21 cellular contexts compared by ENCODE assay signal in the genomic region with DNA sequence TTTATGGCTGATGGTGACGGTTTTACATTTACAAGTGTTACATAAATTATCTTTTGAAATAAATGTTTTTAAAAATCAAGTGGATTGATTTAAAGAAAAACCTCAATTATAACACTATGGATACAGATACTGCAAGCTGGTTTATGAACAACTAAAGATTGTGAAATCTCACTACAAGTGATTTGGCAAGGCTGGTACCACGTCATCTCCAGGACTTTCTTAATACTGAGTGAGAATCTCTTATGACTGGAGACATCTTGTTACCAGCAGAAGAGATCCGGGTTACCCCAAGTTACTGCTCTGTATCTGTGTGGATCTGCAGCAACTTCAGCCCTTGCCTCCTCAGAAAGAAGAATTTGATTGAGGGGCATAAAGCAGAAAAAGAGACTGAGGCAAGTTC.
DNase-seq lines count a peak whose midpoint lies in the region; ATAC-seq, FAIRE-seq and TF ChIP-seq lines count a peak whose summit lies in the region.
"Had no signal": no experiment of that assay in that cellular context is flagged by ENCODE, and none has a peak within 500 bp of the region (broad histone marks: within the 10 kb centered on the region; RNA-seq: fewer than 3 reads in every experiment).

No MANE protein-coding gene starts in this region.

- H3K79me2 ChIP-seq in HepG2 (ENCODE audit: insufficient read depth, low read length) = no peaks in the 10 kb centered on the region

- H3K4me3 ChIP-seq in NB4 (ENCODE audit: low read depth, low read length) = no peak overlapping the region
- no peak overlapping the region for H3K4me3 ChIP-seq in lower lobe of right lung
- no peak overlapping the region for H3K4me3 ChIP-seq in HepG2 (replicated peaks in 1 of 3; ENCODE audit: insufficient read depth in 1 of 3, low read depth in 2 of 3, low read length in 3 of 3)
- H3K4me3 ChIP-seq: HAP-1, MG63 had no signal

- H3K36me3 ChIP-seq in lower lobe of right lung = no peaks in the 10 kb centered on the region
- no peaks in the 10 kb centered on the region for H3K36me3 ChIP-seq in HepG2 (replicated peaks in 1 of 2; ENCODE audit: control insufficient read depth in 1 of 2, insufficient read depth in 2 of 2, low read length in 2 of 2)
- H3K36me3 ChIP-seq: HAP-1, MG63 had no signal

- no peak for TF ChIP-seq EP300 in HepG2 (IDR thresholded peaks at IDR 0.05; ENCODE audit: low read depth in 2 of 2, low read length in 2 of 2)
- TF ChIP-seq EP300 in HepG2 (CRISPR knock-in tag; IDR thresholded peaks at IDR 0.05; ENCODE audit: borderline replicate concordance) = no peak

- no TSS peak for BruUV-seq in HepG2 (replicated peaks; lab: Mats Ljungman, UMichigan)

- DNase-seq in AG09319 (ENCODE audit: extremely low read depth, low read depth) = peak; percentile 22
- DNase-seq in NB4 (ENCODE audit: low read depth) = peak; percentile 11
- DNase-seq in dedifferentiated amniotic fluid mesenchymal stem cell (ENCODE audit: extremely low spot score) = peak; percentile 39
- no peak for DNase-seq in lower lobe of right lung
- no peak for DNase-seq in activated T-cell treated with anti-CD3 and anti-CD28 coated beads, Interleukin-2, amount 50 U/mL, for 4 hours
- no peak for DNase-seq in COR-L47 (lab: John Stamatoyannopoulos, UW)
- no peak for DNase-seq in HepG2 (ENCODE audit: low spot score)
- DNase-seq: activated CD4-positive, CD25-positive, alpha-beta regulatory T cell; activated gamma-delta T cell; dermis blood vessel endothelial cell; DMS 273 treated with DMSO at 0.1 percent for 48 hours; hippocampal formation; left cardiac atrium; MG63; NCI-H774; stimulated activated CD4-positive, alpha-beta T cell treated with anti-CD3 and anti-CD28 coated beads, Interleukin-2, amount 100 ng/mL, for 48 hours had no signal

- peaks cover 11% of the 10 kb centered on the region for H3K9me3 Mint-ChIP-seq in activated T-cell treated with anti-CD3 and anti-CD28 coated beads, Interleukin-2, amount 50 U/mL, for 4 hours

- no peak overlapping the region for H3K4me2 ChIP-seq in HepG2 (ENCODE audit: low read depth, low read length)

- no peak for TF ChIP-seq RAD21 in HepG2 (CRISPR knock-in tag; IDR thresholded peaks at IDR 0.05)

- H3K36me3 Mint-ChIP-seq in activated T-cell treated with anti-CD3 and anti-CD28 coated beads, Interleukin-2, amount 50 U/mL, for 4 hours (ENCODE audit: insufficient read depth) = no peaks in the 10 kb centered on the region

- no peak for FAIRE-seq in HepG2 (lab: Jason Lieb, UNC)
- FAIRE-seq: HTR-8/SVneo had no signal

- no peak overlapping the region for H2AFZ ChIP-seq in HepG2 (ENCODE audit: low read length)

- H3K9me3 ChIP-seq in lower lobe of right lung (peaks cover 10% of the 10 kb centered on the region), HepG2 (ENCODE audit: low read length) (peaks cover 14% of the 10 kb centered on the region; the same call in 1 of the 2 replicates)

- TF ChIP-seq POLR2A in NB4 (IDR thresholded peaks at IDR 0.05; ENCODE audit: extremely low read depth, insufficient read length) = no peak
- TF ChIP-seq POLR2A in HepG2 (IDR thresholded peaks at IDR 0.05; ENCODE audit: insufficient read depth in 1 of 2, low read depth in 2 of 2, low read length in 2 of 2) = no peak

- H3K27ac ChIP-seq in lower lobe of right lung = no peak overlapping the region
- H3K27ac ChIP-seq in HepG2 (ENCODE audit: extremely low read length, insufficient read depth, low read length) = no peak overlapping the region
- H3K27ac ChIP-seq: RWPE1 had no signal

- no peaks in the 10 kb centered on the region for H4K20me1 ChIP-seq in HepG2 (ENCODE audit: insufficient read depth, low read length)

- H3K27me3 ChIP-seq in lower lobe of right lung (ENCODE audit: low read depth) = peaks cover 6% of the 10 kb centered on the region
- H3K27me3 ChIP-seq in HepG2 (ENCODE audit: control insufficient read depth in 1 of 2, insufficient read depth in 2 of 2, low read length in 2 of 2) = no peaks in the 10 kb centered on the region; a peak in 1 of 5 replicates
- H3K27me3 ChIP-seq: MG63 had no signal

- H3K4me3 Mint-ChIP-seq in activated T-cell treated with anti-CD3 and anti-CD28 coated beads, Interleukin-2, amount 50 U/mL, for 4 hours = no peak overlapping the region
- H3K4me3 Mint-ChIP-seq: T-helper 1 cell treated with Interleukin-12 subunit alpha and Interleukin-12 subunit beta and Interleukin-4 antibody, amounts not matched to agents 30 μg/mL and 1 μg/mL, for 36 hours had no signal

- H3K9ac ChIP-seq in HepG2 (ENCODE audit: insufficient read depth, low read depth, low read length) = no peak overlapping the region

- H3K4me1 Mint-ChIP-seq in activated T-cell treated with anti-CD3 and anti-CD28 coated beads, Interleukin-2, amount 50 U/mL, for 4 hours (ENCODE audit: low read depth) = no peaks in the 10 kb centered on the region

- peak; percentile 45 to 77 for ATAC-seq in lower lobe of right lung
- no peak for ATAC-seq in activated T-cell treated with anti-CD3 and anti-CD28 coated beads, Interleukin-2, amount 50 U/mL, for 4 hours
- no peak for ATAC-seq in HepG2
- ATAC-seq in HG03095 (IDR thresholded peaks at IDR 0.05; ENCODE audit: unreplicated experiment) = no peak

- no peak for TF ChIP-seq CTCF in AG09319 (IDR thresholded peaks at IDR 0.05; ENCODE audit: low read depth, low read length)
- no peak for TF ChIP-seq CTCF in NB4 (IDR thresholded peaks at IDR 0.05; ENCODE audit: low read depth, low read length)
- no peak for TF ChIP-seq CTCF in lower lobe of right lung (IDR thresholded peaks at IDR 0.05)
- no peak for TF ChIP-seq CTCF in HepG2 (CRISPR knock-in tag; IDR thresholded peaks at IDR 0.05)

- H3K27me3 Mint-ChIP-seq in activated T-cell treated with anti-CD3 and anti-CD28 coated beads, Interleukin-2, amount 50 U/mL, for 4 hours (ENCODE audit: low read depth) = peaks cover 14% of the 10 kb centered on the region

- intact Hi-C loops in lower lobe of right lung (cut with DNase I) (no loop called here), HepG2 (cut with micrococcal nuclease; ENCODE audit: unreplicated experiment) (no loop called here)

- CTCF ChIA-PET in HepG2 (lab: Yijun Ruan, JAX; ENCODE audit: low intra/inter-chr PET ratio, low total read pairs) = no interaction called here

- H3K4me1 ChIP-seq in lower lobe of right lung = no peaks in the 10 kb centered on the region
- H3K4me1 ChIP-seq in HepG2 (ENCODE audit: insufficient read depth, low read length) = no peaks in the 10 kb centered on the region
- H3K4me1 ChIP-seq: HAP-1 had no signal

- POLR2A ChIA-PET in HepG2 (lab: Yijun Ruan, JAX) = no interaction called here

- in situ Hi-C loops in HepG2 (cut with HindIII; ENCODE audit: extremely low pct_ligation_motif_present, low pct_unique_long_range_greater_than_20kb) = no loop called here

- 9% methylated on average over 3 of the region's 3 CpGs for WGBS in HepG2 (ENCODE audit: low lambda C conversion rate)

TF ChIP-seq in HepG2, 621 proteins besides CTCF, POLR2A, EP300 and RAD21 (continues in another document):
- TF ChIP-seq THAP8 (CRISPR knock-in tag; IDR thresholded peaks at IDR 0.05; ENCODE audit: borderline replicate concordance) (no peak), NAIF1 (CRISPR knock-in tag; IDR thresholded peaks at IDR 0.05; ENCODE audit: borderline replicate concordance) (no peak), ZNF383 (CRISPR knock-in tag; IDR thresholded peaks at IDR 0.05; ENCODE audit: borderline replicate concordance) (no peak), CBX2 (IDR thresholded peaks at IDR 0.05; ENCODE audit: low read depth, low read length) (no peak), CBX2 (CRISPR knock-in tag; IDR thresholded peaks at IDR 0.05; ENCODE audit: low read depth) (no peak), USF2 (IDR thresholded peaks at IDR 0.05; ENCODE audit: low read depth, low read length) (no peak), USF2 (CRISPR knock-in tag; IDR thresholded peaks at IDR 0.05; ENCODE audit: borderline replicate concordance) (no peak)
- TF ChIP-seq, protein P1, sequence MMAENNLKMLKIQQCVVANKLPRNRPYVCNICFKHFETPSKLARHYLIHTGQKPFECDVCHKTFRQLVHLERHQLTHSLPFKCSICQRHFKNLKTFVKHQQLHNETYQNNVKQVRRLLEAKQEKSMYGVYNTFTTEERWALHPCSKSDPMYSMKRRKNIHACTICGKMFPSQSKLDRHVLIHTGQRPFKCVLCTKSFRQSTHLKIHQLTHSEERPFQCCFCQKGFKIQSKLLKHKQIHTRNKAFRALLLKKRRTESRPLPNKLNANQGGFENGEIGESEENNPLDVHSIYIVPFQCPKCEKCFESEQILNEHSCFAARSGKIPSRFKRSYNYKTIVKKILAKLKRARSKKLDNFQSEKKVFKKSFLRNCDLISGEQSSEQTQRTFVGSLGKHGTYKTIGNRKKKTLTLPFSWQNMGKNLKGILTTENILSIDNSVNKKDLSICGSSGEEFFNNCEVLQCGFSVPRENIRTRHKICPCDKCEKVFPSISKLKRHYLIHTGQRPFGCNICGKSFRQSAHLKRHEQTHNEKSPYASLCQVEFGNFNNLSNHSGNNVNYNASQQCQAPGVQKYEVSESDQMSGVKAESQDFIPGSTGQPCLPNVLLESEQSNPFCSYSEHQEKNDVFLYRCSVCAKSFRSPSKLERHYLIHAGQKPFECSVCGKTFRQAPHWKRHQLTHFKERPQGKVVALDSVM (CRISPR knock-in tag; IDR thresholded peaks at IDR 0.05) = no peak

Comparison
In these comparisons a context has a peak if more than half of its experiments do, and no peak if none do; other contexts are left out.
1. DNase-seq: peak in AG09319 (single experiment), NB4 (single experiment) and dedifferentiated amniotic fluid mesenchymal stem cell (single experiment); none in lower lobe of right lung (single experiment), activated T-cell treated with anti-CD3 and anti-CD28 coated beads, Interleukin-2, amount 50 U/mL, for 4 hours (single experiment), COR-L47 (single experiment) and HepG2 (single experiment).
2. ATAC-seq: peak in lower lobe of right lung (2 of 2); none in activated T-cell treated with anti-CD3 and anti-CD28 coated beads, Interleukin-2, amount 50 U/mL, for 4 hours (0 of 2), HepG2 (single experiment) and HG03095 (single experiment).